Comparison of ENCODE assay signal across 22 cellular contexts in genomic region chr4:17647176-17647806, GRCh38. TPM values are rescaled to one million over a fixed set of nuclear protein-coding genes. Genes with fewer than 3 reads are reported as not detected.
A peak's percentile ranks its signal among the peaks of the same experiment; 100 is the strongest.
DNase-seq lines count a peak whose midpoint lies in the region; ATAC-seq, FAIRE-seq and TF ChIP-seq lines count a peak whose summit lies in the region.
"Had no signal": no experiment of that assay in that cellular context is flagged by ENCODE, and none has a peak within 500 bp of the region (broad histone marks: within the 10 kb centered on the region; RNA-seq: fewer than 3 reads in every experiment).

No MANE protein-coding gene starts in this region.

- no TSS peak for BruUV-seq in K562 (replicated peaks; lab: Mats Ljungman, UMichigan)

- intact Hi-C loops in heart left ventricle (cut with DNase I), result no loop called here
- intact Hi-C loops in K562 (cut with micrococcal nuclease), result no loop called here

- no peaks in the 10 kb centered on the region for H3K23me2 ChIP-seq in H9 (ENCODE audit: insufficient read length, low read depth, low read length, poor library complexity, severe bottlenecking)

- no peak overlapping the region for H4K8ac ChIP-seq in H9 (replicated peaks; ENCODE audit: insufficient read length, low read depth, low read length)

- POLR2A ChIA-PET in K562 (lab: Yijun Ruan, JAX), result no interaction called here

- 81 to 89% (median 86%) methylated on average over 8 to 9 of the region's 9 CpGs for WGBS in heart left ventricle, 4 donors
- WGBS in H9 (ENCODE audit: extremely low coverage, insufficient read length, low lambda C conversion rate), result no CpG with 5 or more reads among the region's 9 CpGs
- 3% methylated on average over 6 of the region's 9 CpGs for WGBS in K562 (ENCODE audit: insufficient coverage, low coverage, missing lambda C conversion rate)

- in situ Hi-C loops in K562 (cut with MboI), result no loop called here

- H2BK5ac ChIP-seq in H9 (ENCODE audit: insufficient read length, low read length), result no peak overlapping the region

- no peak overlapping the region for H2BK20ac ChIP-seq in H9 (ENCODE audit: low read depth, low read length, poor library complexity, severe bottlenecking)

- no peak overlapping the region for H2BK15ac ChIP-seq in H9 (ENCODE audit: low read depth, low read length)

- CTCF ChIA-PET in K562 (lab: Yijun Ruan, JAX; ENCODE audit: low intra/inter-chr PET ratio), result no interaction called here

- H3K23ac ChIP-seq in H9 (ENCODE audit: insufficient read length, low read depth, low read length), result no peak overlapping the region

- no peak overlapping the region for H3K27ac Mint-ChIP-seq in H9
- H3K27ac Mint-ChIP-seq: B cell; CD4-positive, alpha-beta T cell; CD8-positive, alpha-beta T cell had no signal

- no peak overlapping the region for H3K4me2 ChIP-seq in H9 (ENCODE audit: insufficient read depth, insufficient read length, low read length)
- H3K4me2 ChIP-seq in K562 (ENCODE audit: insufficient read depth, low read length), result no peak overlapping the region
- H3K4me2 ChIP-seq: A549; BLaER1 treated with 17β-estradiol and CSF1 and Interleukin-3, amounts not matched to agents 10 nM and 100 nM had no signal

- H4K91ac ChIP-seq in H9 (ENCODE audit: insufficient read length, low read depth, low read length), result no peak overlapping the region

- H3K27me3 Mint-ChIP-seq in H9 (ENCODE audit: low read depth), result peaks cover 15% of the 10 kb centered on the region
- H3K27me3 Mint-ChIP-seq: CD4-positive, alpha-beta T cell had no signal

- H3K27ac ChIP-seq in right atrium auricular region (no peak overlapping the region), heart left ventricle (no peak overlapping the region), H9 (ENCODE audit: insufficient read length, low read depth, low read length) (no peak overlapping the region), K562 (ENCODE audit: extremely low read depth, low read depth, low read length) (no peak overlapping the region)
- H3K27ac ChIP-seq: 22Rv1; A549; BLaER1 treated with 17β-estradiol and CSF1 and Interleukin-3, amounts not matched to agents 10 nM and 100 nM; C4-2B had no signal

- H4K20me1 ChIP-seq in H9 (ENCODE audit: control insufficient read depth, insufficient read depth, insufficient read length) (no peaks in the 10 kb centered on the region), K562 (replicated peaks; ENCODE audit: control insufficient read depth, insufficient read depth, low read length) (no peaks in the 10 kb centered on the region; the same call in 1 of the 2 replicates)
- H4K20me1 ChIP-seq: BLaER1 treated with 17β-estradiol and CSF1 and Interleukin-3, amounts not matched to agents 10 nM and 100 nM had no signal

- no peak for FAIRE-seq in K562 (lab: Jason Lieb, UNC)
- FAIRE-seq: A549, D721Med, G401.6, GM12891, GM19239 had no signal

- H4K5ac ChIP-seq in H9 (ENCODE audit: insufficient read length, low read depth, low read length), result no peak overlapping the region

- H3K27me3 ChIP-seq in right atrium auricular region, result no peaks in the 10 kb centered on the region
- no peaks in the 10 kb centered on the region for H3K27me3 ChIP-seq in heart left ventricle
- no peaks in the 10 kb centered on the region for H3K27me3 ChIP-seq in H9 (ENCODE audit: insufficient read depth, low read length)
- H3K27me3 ChIP-seq in K562 (ENCODE audit: control insufficient read depth in 2 of 2, insufficient read depth in 2 of 2, low read length in 2 of 2), result no peaks in the 10 kb centered on the region
- H3K27me3 ChIP-seq: BLaER1 treated with 17β-estradiol and CSF1 and Interleukin-3, amounts not matched to agents 10 nM and 100 nM had no signal

- H3K56ac ChIP-seq in H9 (ENCODE audit: insufficient read length, low read depth, low read length), result no peak overlapping the region

- H3K4me1 ChIP-seq in right atrium auricular region, result no peaks in the 10 kb centered on the region
- H3K4me1 ChIP-seq in heart left ventricle, result no peaks in the 10 kb centered on the region
- H3K4me1 ChIP-seq in H9 (ENCODE audit: insufficient read depth, low read length), result no peaks in the 10 kb centered on the region
- peaks cover 0 to 6% of the 10 kb centered on the region in 2 experiments; a peak in 2 of 5 replicates for H3K4me1 ChIP-seq in K562 (replicated peaks in 1 of 2; ENCODE audit: control insufficient read depth in 2 of 2, insufficient read depth in 2 of 2, low read length in 2 of 2)
- H3K4me1 ChIP-seq: A549, Caco-2 had no signal

- H3K9ac ChIP-seq in H9 (ENCODE audit: extremely low read depth, insufficient read length, low read length) (no peak overlapping the region), K562 (ENCODE audit: insufficient read depth in 1 of 2, low read depth in 2 of 2, low read length in 2 of 2) (peak overlapping the region in 1 of 2 experiments; percentile 74; a peak in 1 of 4 replicates)
- H3K9ac ChIP-seq: BLaER1 treated with 17β-estradiol and CSF1 and Interleukin-3, amounts not matched to agents 10 nM and 100 nM had no signal

- TF ChIP-seq RAD21 in K562 (CRISPR knock-in tag; conservative IDR thresholded peaks at IDR 0.05 in 1 of 2, IDR thresholded peaks at IDR 0.05 in 1 of 2), result no peak

- no peak overlapping the region for H3K4ac ChIP-seq in H9 (ENCODE audit: low read depth, low read length)

- no peak overlapping the region for H3K4me3 Mint-ChIP-seq in H9
- H3K4me3 Mint-ChIP-seq: B cell; CD4-positive, alpha-beta T cell; CD8-positive, alpha-beta T cell had no signal

- H3K36me3 ChIP-seq in right atrium auricular region, result no peaks in the 10 kb centered on the region
- no peaks in the 10 kb centered on the region for H3K36me3 ChIP-seq in heart left ventricle
- no peaks in the 10 kb centered on the region for H3K36me3 ChIP-seq in K562 (ENCODE audit: control insufficient read depth, insufficient read depth, low read length)

- no peak overlapping the region for H2BK12ac ChIP-seq in H9 (ENCODE audit: insufficient read length, low read depth, low read length)

- H2BK120ac ChIP-seq in H9 (ENCODE audit: low read depth, low read length, poor library complexity, severe bottlenecking), result no peak overlapping the region

- no peaks in the 10 kb centered on the region for H3K9me1 ChIP-seq in K562 (ENCODE audit: control insufficient read depth, insufficient read depth, low read length)

- H3K79me1 ChIP-seq in H9 (ENCODE audit: insufficient read depth, low read depth, low read length, poor library complexity, severe bottlenecking), result no peaks in the 10 kb centered on the region

- no peak for TF ChIP-seq EP300 in K562 (IDR thresholded peaks at IDR 0.05; ENCODE audit: low read length)

- H3K4me1 Mint-ChIP-seq in H9, result no peaks in the 10 kb centered on the region
- H3K4me1 Mint-ChIP-seq: B cell had no signal

- H3K4me3 ChIP-seq in right atrium auricular region (no peak overlapping the region), heart left ventricle (no peak overlapping the region), K562 (no peak overlapping the region)
- H3K4me3 ChIP-seq: A549; BLaER1 treated with 17β-estradiol and CSF1 and Interleukin-3, amounts not matched to agents 10 nM and 100 nM had no signal

- H3K9me3 Mint-ChIP-seq in H9, result peaks cover 13 to 18% of the 10 kb centered on the region in 2 experiments; a peak in 4 of 5 replicates
- H3K9me3 Mint-ChIP-seq: CD4-positive, alpha-beta T cell; CD8-positive, alpha-beta T cell had no signal

- 0 out of 2 replicates have a peak overlapping the region, but pooled peaks have one; percentile 36 for H3K14ac ChIP-seq in H9 (ENCODE audit: insufficient read depth, low read length)

- H3K36me3 Mint-ChIP-seq in H9 (ENCODE audit: insufficient read depth in 1 of 3, low read depth in 3 of 3), result peaks cover 12 to 15% (median 13%) of the 10 kb centered on the region in 3 experiments; a peak in 6 of 7 replicates

- H3T11ph ChIP-seq in H9 (ENCODE audit: low read length), result no peak overlapping the region

- DNase-seq in right atrium auricular region (ENCODE audit: low spot score) (peak; percentile 40), heart left ventricle (no peak), H9 (no peak), K562 (ENCODE audit: extremely low read depth in 1 of 4, low spot score in 3 of 4) (no peak), LoVo (ENCODE audit: low spot score) (no peak)
- DNase-seq: AML-193; Caco-2; Calu3; CD4-positive, alpha-beta T cell; CD8-positive, alpha-beta T cell; DMS79 treated with DMSO at 0.1 percent for 48 hours; GF-D8 had no signal

- H3K79me2 ChIP-seq in H9 (ENCODE audit: insufficient read depth, low read length) (no peaks in the 10 kb centered on the region), K562 (ENCODE audit: control insufficient read depth, insufficient read depth, low read length) (no peaks in the 10 kb centered on the region)

- H3K9me3 ChIP-seq in right atrium auricular region (no peaks in the 10 kb centered on the region), heart left ventricle (peaks cover 0 to 4% (median 0%) of the 10 kb centered on the region in 12 donors), H9 (ENCODE audit: control insufficient read depth, low read depth, low read length) (no peaks in the 10 kb centered on the region), K562 (replicated peaks; ENCODE audit: control insufficient read depth, insufficient read depth, low read depth, low read length) (no peaks in the 10 kb centered on the region)
- H3K9me3 ChIP-seq: Caco-2 had no signal

- TF ChIP-seq POLR2A in heart left ventricle (IDR thresholded peaks at IDR 0.05), result no peak
- TF ChIP-seq POLR2A in K562 (conservative IDR thresholded peaks at IDR 0.05), result no peak

- ATAC-seq in heart left ventricle (no peak), K562 (peak; percentile 60), GM21825 (IDR thresholded peaks at IDR 0.05; ENCODE audit: unreplicated experiment) (no peak)
- ATAC-seq: CD8-positive, alpha-beta T cell had no signal

- H2AFZ ChIP-seq in H9 (ENCODE audit: low read length) (no peak overlapping the region), K562 (ENCODE audit: low read depth, low read length) (no peak overlapping the region)

- H2AK5ac ChIP-seq in H9 (ENCODE audit: insufficient read length, low read length), result no peak overlapping the region

- no peak overlapping the region for H3K18ac ChIP-seq in H9 (ENCODE audit: insufficient read length, low read depth, low read length)

- TF ChIP-seq CTCF in right atrium auricular region (IDR thresholded peaks at IDR 0.05) (no peak), heart left ventricle (IDR thresholded peaks at IDR 0.05) (no peak), H9 (conservative IDR thresholded peaks at IDR 0.05) (no peak), K562 (IDR thresholded peaks at IDR 0.05 in 2 of 3, conservative IDR thresholded peaks at IDR 0.05 in 1 of 3; ENCODE audit: insufficient read depth in 2 of 3, low read depth in 1 of 3, low read length in 3 of 3) (no peak)

RNA-seq across cellular contexts. Expression of gene MED28, which starts 32.9 kb away (rescaled TPM):
- total RNA-seq in right atrium auricular region, result 1 to 10 TPM; 5.1 to 5.9 TPM
- total RNA-seq in heart left ventricle, result 10 to 100 TPM in 7 of 9 donors, 1 to 10 TPM in 2; 4.4 to 22.1 (median 15.0) TPM
- 1 to 10 TPM; 4.8 to 8.8 TPM for polyA plus RNA-seq in heart left ventricle
- 90.4 and 93.3 TPM in 2 replicates for total RNA-seq in H9 (2021)
- total RNA-seq in K562 (2011; cell fraction: chromatin; rRNA removed; ENCODE audit: low replicate concordance), result 38.5 and 51.6 TPM in 2 replicates
- total RNA-seq in K562 (2011; cell fraction: nucleolus; rRNA removed), result 29.0 and 36.8 TPM in 2 replicates
- 51.3 and 93.1 TPM in 2 replicates for total RNA-seq in K562 (2011; cell fraction: nucleoplasm; rRNA removed)
- 13.5 and 15.5 TPM in 2 replicates for total RNA-seq in K562 (2014; rRNA removed)
- 34.6 and 41.9 TPM in 2 replicates for total RNA-seq in K562 (2014; rRNA removed; fragmentation: Illumina TruSeq; extraction: Trizol)
- total RNA-seq in K562 (2015; rRNA removed; fragmentation: Illumina TruSeq; extraction: Trizol), result 68.0 and 77.0 TPM in 2 replicates
- 82.4 and 93.8 TPM in 2 replicates for total RNA-seq in K562 (2021)
- 42.4 and 50.5 TPM in 2 replicates for polyA plus RNA-seq in K562 (2011; rRNA removed)
- 15.6 and 24.7 TPM in 2 replicates for polyA plus RNA-seq in K562 (2011; cell fraction: cytosol; rRNA removed)
- 36.3 and 45.5 TPM in 2 replicates for polyA plus RNA-seq in K562 (2011; cell fraction: nucleus; rRNA removed)
- polyA plus RNA-seq in K562 (2012), result 30.2 and 53.6 TPM in 2 replicates
- polyA plus RNA-seq in K562 (2014; fragmentation: Illumina TruSeq; extraction: Trizol), result 23.0 and 28.4 TPM in 2 replicates
- 10 to 100 TPM; 76.5 to 79.2 TPM for polyA plus RNA-seq in K562 (2014; fragmentation: Nextera tagmentation; extraction: Ambion mirVana)
- polyA plus RNA-seq in K562 (2014; rRNA removed), result 35.1 and 43.4 TPM in 2 replicates
- 24.6 and 28.1 TPM in 2 replicates for polyA minus RNA-seq in K562 (2011; rRNA and poly(A)+ RNA removed)
- 41.8 and 43.2 TPM in 2 replicates for polyA minus RNA-seq in K562 (2011; cell fraction: cytosol; rRNA and poly(A)+ RNA removed)
- 25.3 and 29.1 TPM in 2 replicates for polyA minus RNA-seq in K562 (2011; cell fraction: nucleus; rRNA and poly(A)+ RNA removed)
